In the genomic region with DNA sequence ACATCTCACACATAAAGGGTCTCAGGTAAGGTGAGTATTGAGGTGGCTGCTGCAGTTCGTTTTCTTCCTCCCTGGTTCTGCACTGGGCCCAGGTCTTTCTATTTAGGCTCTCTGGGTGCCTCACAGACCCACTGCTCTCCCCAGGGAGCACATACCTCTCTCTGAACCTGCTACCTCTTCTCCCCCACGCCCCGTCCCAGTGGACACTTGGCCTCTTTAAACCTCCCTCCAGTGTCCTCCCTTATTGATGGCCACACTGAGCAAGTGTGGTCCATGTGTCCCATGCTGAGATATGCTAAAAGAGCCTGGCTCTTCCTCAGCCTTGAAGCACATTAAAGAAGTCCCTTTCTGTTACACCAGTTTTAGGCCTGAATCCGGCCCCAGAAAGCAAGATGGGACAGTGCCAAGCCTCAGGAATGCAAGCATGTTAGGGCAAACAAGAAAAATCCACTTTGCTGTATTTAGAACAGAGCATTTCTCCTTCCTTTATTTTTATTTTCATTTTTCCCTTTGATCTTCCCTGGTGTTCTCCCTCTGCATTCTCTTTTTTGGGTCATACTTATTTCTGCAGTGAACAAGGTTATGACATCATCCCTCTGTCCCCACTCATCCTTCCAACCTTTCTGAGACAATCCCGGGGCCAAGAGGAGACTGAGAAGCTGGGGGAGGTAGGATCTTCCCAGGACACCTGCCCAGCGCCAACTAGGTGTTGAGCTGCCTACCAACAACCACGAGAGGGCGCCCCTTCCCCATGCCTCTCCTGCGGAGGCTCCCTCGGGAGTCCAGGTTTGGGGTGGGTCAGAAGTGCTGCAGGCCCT, we compare ENCODE assay signal across 1 cellular context.
TF ChIP-seq lines count a peak whose summit lies in the region.

No MANE protein-coding gene starts in this region.

TF ChIP-seq in IMR-90, 13 proteins besides CTCF, POLR2A, EP300 and RAD21 (continued from another document):
- TF ChIP-seq, protein P1, sequence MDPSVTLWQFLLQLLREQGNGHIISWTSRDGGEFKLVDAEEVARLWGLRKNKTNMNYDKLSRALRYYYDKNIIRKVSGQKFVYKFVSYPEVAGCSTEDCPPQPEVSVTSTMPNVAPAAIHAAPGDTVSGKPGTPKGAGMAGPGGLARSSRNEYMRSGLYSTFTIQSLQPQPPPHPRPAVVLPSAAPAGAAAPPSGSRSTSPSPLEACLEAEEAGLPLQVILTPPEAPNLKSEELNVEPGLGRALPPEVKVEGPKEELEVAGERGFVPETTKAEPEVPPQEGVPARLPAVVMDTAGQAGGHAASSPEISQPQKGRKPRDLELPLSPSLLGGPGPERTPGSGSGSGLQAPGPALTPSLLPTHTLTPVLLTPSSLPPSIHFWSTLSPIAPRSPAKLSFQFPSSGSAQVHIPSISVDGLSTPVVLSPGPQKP (IDR thresholded peaks at IDR 0.05; ENCODE audit: borderline replicate concordance, low read depth, low read length), result no peak
